Comparison of ENCODE assay signal across 32 cellular contexts in the genomic region with DNA sequence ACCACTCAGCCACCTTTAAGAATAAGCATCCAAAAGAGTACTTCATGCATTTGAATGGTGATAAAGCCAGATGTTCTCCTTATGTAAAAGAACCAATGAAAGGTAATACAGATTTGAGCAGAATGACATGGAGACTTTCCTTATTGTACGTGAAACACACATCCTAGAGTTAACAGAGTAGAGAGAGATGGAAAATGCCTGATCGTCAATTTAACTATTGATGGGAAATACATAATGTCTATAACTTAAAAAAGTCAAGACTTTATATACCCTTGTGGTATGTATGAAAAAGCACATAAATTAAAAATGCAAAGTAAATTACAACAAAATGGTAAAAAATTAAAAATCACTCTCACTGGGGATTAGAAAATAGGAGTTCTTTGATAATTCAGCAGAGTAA. TPM values are rescaled to one million over a fixed set of nuclear protein-coding genes. Genes with fewer than 3 reads are reported as not detected.
"Had no signal": no experiment of that assay in that cellular context is flagged by ENCODE, and none has a peak within 500 bp of the region (broad histone marks: within the 10 kb centered on the region; RNA-seq: fewer than 3 reads in every experiment).

No MANE protein-coding gene starts in this region.

- H3K27me3 Mint-ChIP-seq: stimulated activated memory B cell treated with anti-CD40 and anti-IgM and Interleukin-4, amounts not matched to agents 10 μg/mL and 1 μg/mL and 100 μg/mL, for 72 hours; type B pancreatic cell had no signal

- H3K27me3 ChIP-seq: pancreas, sigmoid colon, tibial nerve, uterus had no signal

- H3K4me3 Mint-ChIP-seq: immature natural killer cell; mesothelial cell of epicardium; naive B cell; natural killer cell; nephron progenitor cell; stimulated activated memory B cell treated with anti-CD40 and anti-IgM and Interleukin-4, amounts not matched to agents 10 μg/mL and 1 μg/mL and 100 μg/mL, for 72 hours; stimulated activated naive CD8-positive, alpha-beta T cell treated with anti-CD3 and anti-CD28 coated beads, Interleukin-15, amount 100 ng/mL, for 72 hours; type B pancreatic cell had no signal

- ATAC-seq: natural killer cell; pancreas; right cardiac atrium; stimulated activated memory B cell treated with anti-CD40 and anti-IgM and Interleukin-4, amounts not matched to agents 10 μg/mL and 1 μg/mL and 100 μg/mL, for 72 hours; stimulated activated naive CD8-positive, alpha-beta T cell treated with anti-CD3 and anti-CD28 coated beads, Interleukin-15, amount 100 ng/mL, for 72 hours had no signal

- H3K9me3 ChIP-seq: left ventricle myocardium inferior, pancreas, prostate gland, sigmoid colon, tibial nerve, uterus had no signal

- H3K36me3 Mint-ChIP-seq: immature natural killer cell; mesothelial cell of epicardium; naive B cell; natural killer cell; stimulated activated memory B cell treated with anti-CD40 and anti-IgM and Interleukin-4, amounts not matched to agents 10 μg/mL and 1 μg/mL and 100 μg/mL, for 72 hours; type B pancreatic cell had no signal

- H3K36me3 ChIP-seq: left ventricle myocardium inferior, pancreas, prostate gland, sigmoid colon, tibial nerve, uterus had no signal

- DNase-seq: hippocampal formation; immature natural killer cell; kidney; left ventricle myocardium inferior; mesendoderm; naive B cell; natural killer cell; nephron progenitor cell; pancreas; posterior cingulate gyrus; retina; right cardiac atrium; sigmoid colon; small intestine; stimulated activated CD4-positive, alpha-beta T cell treated with anti-CD3 and anti-CD28 coated beads, Interleukin-1b, Interleukin-23, amount 100 ng/mL, for 48 hours; stimulated activated CD4-positive, alpha-beta T cell treated with anti-CD3 and anti-CD28 coated beads, Interleukin-2, amount 100 ng/mL, for 48 hours; stimulated activated CD4-positive, alpha-beta T cell treated with anti-CD3 and anti-CD28 coated beads, Interleukin-4, amount 100 ng/mL, for 4 hours; stimulated activated CD8-positive, alpha-beta memory T cell treated with anti-CD3 and anti-CD28 coated beads, Interleukin-4, amount 100 ng/mL, for 48 hours; stimulated activated naive CD4-positive, alpha-beta T cell treated with Interleukin-2 at 50 U/mL for 16 hours; stimulated activated naive CD8-positive, alpha-beta T cell treated with anti-CD3 and anti-CD28 coated beads, Interleukin-15, amount 100 ng/mL, for 72 hours; substantia nigra; uterus had no signal

- H3K4me1 ChIP-seq: left ventricle myocardium inferior, prostate gland, uterus had no signal

- H3K4me1 Mint-ChIP-seq: immature natural killer cell; naive B cell; natural killer cell; nephron progenitor cell; stimulated activated memory B cell treated with anti-CD40 and anti-IgM and Interleukin-4, amounts not matched to agents 10 μg/mL and 1 μg/mL and 100 μg/mL, for 72 hours; stimulated activated naive CD8-positive, alpha-beta T cell treated with anti-CD3 and anti-CD28 coated beads, Interleukin-15, amount 100 ng/mL, for 72 hours had no signal

- H3K27ac Mint-ChIP-seq: immature natural killer cell; mesothelial cell of epicardium; natural killer cell; nephron progenitor cell; stimulated activated memory B cell treated with anti-CD40 and anti-IgM and Interleukin-4, amounts not matched to agents 10 μg/mL and 1 μg/mL and 100 μg/mL, for 72 hours; stimulated activated naive CD8-positive, alpha-beta T cell treated with anti-CD3 and anti-CD28 coated beads, Interleukin-15, amount 100 ng/mL, for 72 hours; type B pancreatic cell had no signal

- H3K9me3 Mint-ChIP-seq: immature natural killer cell; mesothelial cell of epicardium; naive B cell; natural killer cell; nephron progenitor cell; stimulated activated memory B cell treated with anti-CD40 and anti-IgM and Interleukin-4, amounts not matched to agents 10 μg/mL and 1 μg/mL and 100 μg/mL, for 72 hours; stimulated activated naive CD8-positive, alpha-beta T cell treated with anti-CD3 and anti-CD28 coated beads, Interleukin-15, amount 100 ng/mL, for 72 hours; type B pancreatic cell had no signal

- H3K27ac ChIP-seq: left ventricle myocardium inferior, pancreas, prostate gland, sigmoid colon, tibial nerve, uterus had no signal

- H3K4me3 ChIP-seq: left ventricle myocardium inferior, lung, pancreas, prostate gland, sigmoid colon, tibial nerve, uterus had no signal

RNA-seq across cellular contexts. Expression of a gene that starts 31.7 kb away (rescaled TPM):
- total RNA-seq: kidney, left ventricle myocardium inferior, lower leg skin, lung, mesothelial cell of epicardium, mononuclear cell, natural killer cell, omental fat pad, pancreas, prostate gland, right cardiac atrium, sigmoid colon, tibial nerve, ureter, uterus had no signal
- polyA plus RNA-seq: immature natural killer cell, lung, pancreas, right cardiac atrium, sigmoid colon, small intestine had no signal
